ENCODE assay signal across 1 cellular context in the genomic region with DNA sequence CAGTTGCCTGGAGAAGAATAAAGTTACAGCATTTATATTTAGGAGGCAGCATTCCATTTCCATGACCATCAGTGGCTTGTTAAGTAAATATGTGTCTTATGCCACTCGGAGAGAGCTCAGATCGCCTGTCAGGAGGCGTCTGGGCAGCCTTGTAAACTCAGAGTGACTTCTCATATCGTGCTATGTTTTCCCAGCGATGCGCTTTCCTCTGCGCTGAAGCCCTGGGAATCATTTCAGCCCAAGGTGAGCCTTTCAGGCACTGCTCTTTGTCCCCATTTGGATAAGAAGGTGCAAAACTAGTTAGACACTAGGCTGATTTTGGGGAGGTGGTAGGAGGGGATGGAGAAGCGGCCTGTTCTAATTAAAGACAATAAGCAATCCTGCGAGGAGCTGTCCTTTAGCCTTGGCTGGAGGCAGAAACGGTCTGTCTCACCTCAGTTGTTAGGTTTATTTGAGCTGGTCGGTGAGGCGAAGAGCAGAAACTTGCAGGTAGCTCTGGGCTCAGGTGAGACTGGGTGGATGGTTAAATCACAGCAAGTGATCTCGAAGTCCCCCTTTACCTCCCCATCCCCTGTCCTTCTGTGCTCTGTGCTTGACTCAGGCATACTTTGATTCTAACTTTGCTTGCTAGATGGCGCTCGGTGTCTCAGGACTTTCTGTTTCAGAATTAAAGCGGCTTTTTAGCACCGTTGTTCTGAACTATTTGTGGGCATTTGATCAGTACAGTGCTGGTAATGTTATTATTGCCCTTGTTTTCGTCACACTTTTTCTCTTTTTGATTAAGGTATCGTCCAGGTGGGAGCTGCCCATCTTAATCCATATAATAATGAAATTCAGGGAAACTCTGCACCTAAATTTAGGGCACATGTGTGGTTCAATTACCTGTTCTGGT.
TF ChIP-seq lines count a peak whose summit lies in the region.

No MANE protein-coding gene starts in this region.

TF ChIP-seq in GM23338, 12 proteins besides CTCF, POLR2A, EP300 and RAD21 (continued from another document):
- TF ChIP-seq, protein P1, sequence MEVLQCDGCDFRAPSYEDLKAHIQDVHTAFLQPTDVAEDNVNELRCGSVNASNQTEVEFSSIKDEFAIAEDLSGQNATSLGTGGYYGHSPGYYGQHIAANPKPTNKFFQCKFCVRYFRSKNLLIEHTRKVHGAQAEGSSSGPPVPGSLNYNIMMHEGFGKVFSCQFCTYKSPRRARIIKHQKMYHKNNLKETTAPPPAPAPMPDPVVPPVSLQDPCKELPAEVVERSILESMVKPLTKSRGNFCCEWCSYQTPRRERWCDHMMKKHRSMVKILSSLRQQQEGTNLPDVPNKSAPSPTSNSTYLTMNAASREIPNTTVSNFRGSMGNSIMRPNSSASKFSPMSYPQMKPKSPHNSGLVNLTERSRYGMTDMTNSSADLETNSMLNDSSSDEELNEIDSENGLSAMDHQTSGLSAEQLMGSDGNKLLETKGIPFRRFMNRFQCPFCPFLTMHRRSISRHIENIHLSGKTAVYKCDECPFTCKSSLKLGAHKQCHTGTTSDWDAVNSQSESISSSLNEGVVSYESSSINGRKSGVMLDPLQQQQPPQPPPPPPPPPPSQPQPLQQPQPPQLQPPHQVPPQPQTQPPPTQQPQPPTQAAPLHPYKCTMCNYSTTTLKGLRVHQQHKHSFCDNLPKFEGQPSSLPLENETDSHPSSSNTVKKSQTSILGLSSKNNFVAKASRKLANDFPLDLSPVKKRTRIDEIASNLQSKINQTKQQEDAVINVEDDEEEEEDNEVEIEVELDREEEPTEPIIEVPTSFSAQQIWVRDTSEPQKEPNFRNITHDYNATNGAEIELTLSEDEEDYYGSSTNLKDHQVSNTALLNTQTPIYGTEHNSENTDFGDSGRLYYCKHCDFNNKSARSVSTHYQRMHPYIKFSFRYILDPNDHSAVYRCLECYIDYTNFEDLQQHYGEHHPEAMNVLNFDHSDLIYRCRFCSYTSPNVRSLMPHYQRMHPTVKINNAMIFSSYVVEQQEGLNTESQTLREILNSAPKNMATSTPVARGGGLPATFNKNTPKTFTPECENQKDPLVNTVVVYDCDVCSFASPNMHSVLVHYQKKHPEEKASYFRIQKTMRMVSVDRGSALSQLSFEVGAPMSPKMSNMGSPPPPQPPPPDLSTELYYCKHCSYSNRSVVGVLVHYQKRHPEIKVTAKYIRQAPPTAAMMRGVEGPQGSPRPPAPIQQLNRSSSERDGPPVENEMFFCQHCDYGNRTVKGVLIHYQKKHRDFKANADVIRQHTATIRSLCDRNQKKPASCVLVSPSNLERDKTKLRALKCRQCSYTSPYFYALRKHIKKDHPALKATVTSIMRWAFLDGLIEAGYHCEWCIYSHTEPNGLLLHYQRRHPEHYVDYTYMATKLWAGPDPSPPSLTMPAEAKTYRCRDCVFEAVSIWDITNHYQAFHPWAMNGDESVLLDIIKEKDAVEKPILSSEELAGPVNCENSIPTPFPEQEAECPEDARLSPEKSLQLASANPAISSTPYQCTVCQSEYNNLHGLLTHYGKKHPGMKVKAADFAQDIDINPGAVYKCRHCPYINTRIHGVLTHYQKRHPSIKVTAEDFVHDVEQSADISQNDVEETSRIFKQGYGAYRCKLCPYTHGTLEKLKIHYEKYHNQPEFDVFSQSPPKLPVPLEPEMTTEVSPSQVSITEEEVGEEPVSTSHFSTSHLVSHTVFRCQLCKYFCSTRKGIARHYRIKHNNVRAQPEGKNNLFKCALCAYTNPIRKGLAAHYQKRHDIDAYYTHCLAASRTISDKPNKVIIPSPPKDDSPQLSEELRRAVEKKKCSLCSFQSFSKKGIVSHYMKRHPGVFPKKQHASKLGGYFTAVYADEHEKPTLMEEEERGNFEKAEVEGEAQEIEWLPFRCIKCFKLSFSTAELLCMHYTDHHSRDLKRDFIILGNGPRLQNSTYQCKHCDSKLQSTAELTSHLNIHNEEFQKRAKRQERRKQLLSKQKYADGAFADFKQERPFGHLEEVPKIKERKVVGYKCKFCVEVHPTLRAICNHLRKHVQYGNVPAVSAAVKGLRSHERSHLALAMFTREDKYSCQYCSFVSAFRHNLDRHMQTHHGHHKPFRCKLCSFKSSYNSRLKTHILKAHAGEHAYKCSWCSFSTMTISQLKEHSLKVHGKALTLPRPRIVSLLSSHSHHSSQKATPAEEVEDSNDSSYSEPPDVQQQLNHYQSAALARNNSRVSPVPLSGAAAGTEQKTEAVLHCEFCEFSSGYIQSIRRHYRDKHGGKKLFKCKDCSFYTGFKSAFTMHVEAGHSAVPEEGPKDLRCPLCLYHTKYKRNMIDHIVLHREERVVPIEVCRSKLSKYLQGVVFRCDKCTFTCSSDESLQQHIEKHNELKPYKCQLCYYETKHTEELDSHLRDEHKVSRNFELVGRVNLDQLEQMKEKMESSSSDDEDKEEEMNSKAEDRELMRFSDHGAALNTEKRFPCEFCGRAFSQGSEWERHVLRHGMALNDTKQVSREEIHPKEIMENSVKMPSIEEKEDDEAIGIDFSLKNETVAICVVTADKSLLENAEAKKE (CRISPR knock-in tag; IDR thresholded peaks at IDR 0.05): no peak
- TF ChIP-seq EZH2phosphoT487 (IDR thresholded peaks at IDR 0.05; ENCODE audit: unreplicated experiment) (peak; percentile 47), NANOG (IDR thresholded peaks at IDR 0.05; ENCODE audit: borderline replicate concordance) (no peak)
- TF ChIP-seq, protein P2, sequence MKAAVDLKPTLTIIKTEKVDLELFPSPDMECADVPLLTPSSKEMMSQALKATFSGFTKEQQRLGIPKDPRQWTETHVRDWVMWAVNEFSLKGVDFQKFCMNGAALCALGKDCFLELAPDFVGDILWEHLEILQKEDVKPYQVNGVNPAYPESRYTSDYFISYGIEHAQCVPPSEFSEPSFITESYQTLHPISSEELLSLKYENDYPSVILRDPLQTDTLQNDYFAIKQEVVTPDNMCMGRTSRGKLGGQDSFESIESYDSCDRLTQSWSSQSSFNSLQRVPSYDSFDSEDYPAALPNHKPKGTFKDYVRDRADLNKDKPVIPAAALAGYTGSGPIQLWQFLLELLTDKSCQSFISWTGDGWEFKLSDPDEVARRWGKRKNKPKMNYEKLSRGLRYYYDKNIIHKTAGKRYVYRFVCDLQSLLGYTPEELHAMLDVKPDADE (IDR thresholded peaks at IDR 0.05): peak; percentile 19; the same call in 1 of the 2 replicates
